Comparison of ENCODE assay signal across 17 cellular contexts in genomic region chr13:103859952-103860351, GRCh38.
"Had no signal": no experiment of that assay in that cellular context is flagged by ENCODE, and none has a peak within 500 bp of the region (broad histone marks: within the 10 kb centered on the region; RNA-seq: fewer than 3 reads in every experiment).

No MANE protein-coding gene starts in this region.

- H3K27ac Mint-ChIP-seq: mesothelial cell of epicardium, WTC11 had no signal

- H3K4me1 ChIP-seq: adrenal gland, gastroesophageal sphincter, tibial nerve, vagina had no signal

- ATAC-seq: gastroesophageal sphincter, WTC11 had no signal

- H3K4me3 Mint-ChIP-seq: mesothelial cell of epicardium, WTC11 had no signal

- H3K4me3 ChIP-seq: adrenal gland, coronary artery, gastroesophageal sphincter, tibial nerve, vagina had no signal

- H3K27me3 ChIP-seq: adrenal gland, gastroesophageal sphincter, neutrophil, tibial nerve, vagina had no signal

- H3K9me3 ChIP-seq: adrenal gland, gastroesophageal sphincter, neutrophil, tibial nerve, vagina had no signal

- H3K4me1 Mint-ChIP-seq: WTC11 had no signal

- H3K36me3 Mint-ChIP-seq: mesothelial cell of epicardium, WTC11 had no signal

- DNase-seq: activated CD4-positive, alpha-beta T cell treated with anti-CD3 and anti-CD28 coated beads for 48 hours; activated CD8-positive, alpha-beta memory T cell treated with anti-CD3 and anti-CD28 coated beads for 24 hours; activated naive CD4-positive, alpha-beta T cell treated with anti-CD3 and anti-CD28 coated beads, Interleukin-2, amount 50 U/mL, for 16 hours; adrenal gland; central memory CD4-positive, alpha-beta T cell; effector CD4-positive, alpha-beta T cell; hippocampal formation; kidney glomerular epithelial cell; retina; T1000 had no signal

- H3K9me3 Mint-ChIP-seq: WTC11 had no signal

- H3K36me3 ChIP-seq: adrenal gland, gastroesophageal sphincter, neutrophil, tibial nerve, vagina had no signal

- H3K27ac ChIP-seq: adrenal gland, coronary artery, gastroesophageal sphincter, neutrophil, tibial nerve, vagina had no signal
